In the genomic region with DNA sequence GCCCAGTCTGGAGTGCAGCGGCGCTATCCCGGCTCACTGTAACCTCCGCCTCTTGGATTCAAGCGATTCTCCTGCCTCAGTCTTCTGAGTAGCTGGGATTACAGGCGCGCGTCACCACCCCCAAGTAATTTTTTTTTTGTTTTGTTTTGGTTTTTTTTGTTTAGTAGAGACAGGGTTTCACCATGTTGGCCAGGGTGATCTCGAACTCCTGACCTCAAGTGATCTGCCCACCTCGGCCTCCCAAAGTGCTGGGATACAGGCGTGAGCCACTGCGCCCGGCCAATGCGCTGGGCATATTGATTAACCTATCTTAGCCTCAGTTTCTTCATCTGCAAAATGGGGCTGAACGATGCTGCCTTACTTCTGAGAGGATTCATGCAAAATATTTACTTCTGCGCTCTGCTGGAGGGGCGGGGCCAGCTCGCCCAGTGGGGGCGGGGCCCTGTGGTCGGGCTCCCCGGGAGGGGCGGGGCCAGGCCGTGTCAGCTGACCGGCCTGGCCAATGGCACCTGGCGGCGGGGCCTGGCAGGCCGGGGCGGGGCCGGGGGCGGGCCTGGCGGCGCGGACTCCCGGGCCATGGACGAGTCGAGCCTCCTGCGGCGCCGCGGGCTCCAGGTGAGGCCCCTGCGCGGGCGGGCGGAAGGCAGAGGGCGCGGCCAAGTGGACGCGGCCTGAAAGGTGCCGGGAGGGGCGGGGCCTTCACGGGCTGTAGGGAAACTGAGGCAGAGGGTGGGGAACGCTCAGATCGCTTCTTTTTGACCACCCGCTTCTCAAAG, we compare ENCODE assay signal across 8 cellular contexts. TPM values are rescaled to one million over a fixed set of nuclear protein-coding genes. Genes with fewer than 3 reads are reported as not detected.
DNase-seq lines count a peak whose midpoint lies in the region; ATAC-seq, FAIRE-seq and TF ChIP-seq lines count a peak whose summit lies in the region.

A gene (plus strand): TSS at position 562 of the 776 bp plus-strand sequence. CDS start 15 bp downstream, at position 577.

- DNase-seq in GM12891 (ENCODE audit: insufficient read length, low spot score) (peak; percentile 95), NCI-H345 (lab: John Stamatoyannopoulos, UW) (peak; percentile 75), dedifferentiated amniotic fluid mesenchymal stem cell (ENCODE audit: extremely low spot score) (peak; percentile 34), left lung (peak; percentile 90 to 96), NK-92 (lab: John Stamatoyannopoulos, UW; ENCODE audit: unreplicated experiment) (no peak)
- DNase-seq in activated CD4-positive, alpha-beta T cell treated with anti-CD3 and anti-CD28 coated beads, Interleukin-2, amount 10 ng/mL, durations not matched to agents 7 days and 5 days: peak; percentile 94
- DNase-seq in stimulated activated CD4-positive, alpha-beta T cell treated with anti-CD3 and anti-CD28 coated beads, Interleukin-4, amount 100 ng/mL, for 1 hour: peak; percentile 89

- peak within 1 kb of the TSS; percentile 82 for H3K4me3 Mint-ChIP-seq in activated CD4-positive, alpha-beta T cell treated with anti-CD3 and anti-CD28 coated beads, Interleukin-2, amount 10 ng/mL, durations not matched to agents 7 days and 5 days

- no peaks in the 10 kb centered on the region for H3K36me3 Mint-ChIP-seq in activated CD4-positive, alpha-beta T cell treated with anti-CD3 and anti-CD28 coated beads, Interleukin-2, amount 10 ng/mL, durations not matched to agents 7 days and 5 days (ENCODE audit: low read depth)

- no peaks in the 10 kb centered on the region for H3K9me3 Mint-ChIP-seq in activated CD4-positive, alpha-beta T cell treated with anti-CD3 and anti-CD28 coated beads, Interleukin-2, amount 10 ng/mL, durations not matched to agents 7 days and 5 days

- CTCF ChIA-PET in activated CD4-positive, alpha-beta T cell treated with anti-CD3 and anti-CD28 coated beads, Interleukin-2, amount 10 ng/mL, durations not matched to agents 7 days and 5 days (lab: Charles Lee): interaction anchor here (0.6 to 1.3 kb wide), 3 partner anchors 12 to 1991 kb away, joined by 3 to 4 read pairs (median 3); no protein-coding TSS in a partner anchor

- H3K27ac ChIP-seq in left lung: no peak within 1 kb of the TSS

- no peaks in the 10 kb centered on the region for H3K36me3 ChIP-seq in left lung

- no peak for TF ChIP-seq CTCF in left lung (IDR thresholded peaks at IDR 0.05)

- H3K27me3 ChIP-seq in left lung: peaks cover 0 to 34% of the 10 kb centered on the region in 2 donors

- POLR2A ChIA-PET in activated CD4-positive, alpha-beta T cell treated with anti-CD3 and anti-CD28 coated beads, Interleukin-2, amount 10 ng/mL, durations not matched to agents 7 days and 5 days (lab: Charles Lee): no interaction called here

- no peaks in the 10 kb centered on the region for H3K9me3 ChIP-seq in left lung

- peak within 1 kb of the TSS; percentile 33 to 49 for H3K4me3 ChIP-seq in left lung

- ATAC-seq in HG02852 (IDR thresholded peaks at IDR 0.05; ENCODE audit: unreplicated experiment): peak; percentile 48
- peak; percentile 99 for ATAC-seq in left lung

- TF ChIP-seq POLR2A in GM12891 (IDR thresholded peaks at IDR 0.05; ENCODE audit: low read depth, low read length): 0 out of 2 replicates have a peak, but pooled peaks have one; percentile 27

- peak within 1 kb of the TSS; percentile 60 for H3K27ac Mint-ChIP-seq in activated CD4-positive, alpha-beta T cell treated with anti-CD3 and anti-CD28 coated beads, Interleukin-2, amount 10 ng/mL, durations not matched to agents 7 days and 5 days

- intact Hi-C loops in left lung (cut with DNase I): no loop called here

- H3K27me3 Mint-ChIP-seq in activated CD4-positive, alpha-beta T cell treated with anti-CD3 and anti-CD28 coated beads, Interleukin-2, amount 10 ng/mL, durations not matched to agents 7 days and 5 days: peaks cover 9% of the 10 kb centered on the region

- H3K4me1 Mint-ChIP-seq in activated CD4-positive, alpha-beta T cell treated with anti-CD3 and anti-CD28 coated beads, Interleukin-2, amount 10 ng/mL, durations not matched to agents 7 days and 5 days: peaks cover 43% of the 10 kb centered on the region

- FAIRE-seq in GM12891 (lab: Jason Lieb, UNC): peak; percentile 92

- H3K4me1 ChIP-seq in left lung: peaks cover 5 to 25% of the 10 kb centered on the region in 2 donors

TF ChIP-seq in GM12891, 5 proteins besides CTCF, POLR2A, EP300 and RAD21:
- TF ChIP-seq POLR2AphosphoS5 (IDR thresholded peaks at IDR 0.05; ENCODE audit: low read depth, low read length) (no peak), PAX5 (IDR thresholded peaks at IDR 0.05; ENCODE audit: insufficient read depth, low read length, severe bottlenecking) (no peak), TAF1 (IDR thresholded peaks at IDR 0.05; ENCODE audit: low read depth, low read length) (no peak), SPI1 (IDR thresholded peaks at IDR 0.05; ENCODE audit: low read depth, low read length) (no peak), POU2F2 (IDR thresholded peaks at IDR 0.05; ENCODE audit: low read depth, low read length) (no peak)

RNA-seq across cellular contexts. Expression of the gene that starts here (rescaled TPM):
- 7.2 TPM for polyA plus RNA-seq in GM12891 (2012; ENCODE audit: low read depth, missing spikeins)
- total RNA-seq in activated CD4-positive, alpha-beta T cell treated with anti-CD3 and anti-CD28 coated beads, Interleukin-2, amount 10 ng/mL, durations not matched to agents 7 days and 5 days: 10 to 100 TPM; 31.0 to 35.8 TPM
- 10 to 100 TPM; 17.0 to 30.3 TPM for total RNA-seq in left lung
